16 cellular contexts compared by ENCODE assay signal in genomic region chr4:16245241-16245640, GRCh38.
"Had no signal": no experiment of that assay in that cellular context is flagged by ENCODE, and none has a peak within 500 bp of the region (broad histone marks: within the 10 kb centered on the region; RNA-seq: fewer than 3 reads in every experiment).

No MANE protein-coding gene starts in this region.

- H3K27me3 ChIP-seq: esophagus muscularis mucosa, foreskin keratinocyte, heart right ventricle, left lung had no signal

- H3K4me1 ChIP-seq: esophagus muscularis mucosa, foreskin keratinocyte, left lung, lower lobe of right lung had no signal

- ATAC-seq: effector memory CD8-positive, alpha-beta T cell; foreskin keratinocyte; heart right ventricle; left cardiac atrium; left lung; left ventricle myocardium superior; lower lobe of right lung; naive thymus-derived CD4-positive, alpha-beta T cell had no signal

- H3K9me3 ChIP-seq: esophagus muscularis mucosa, heart right ventricle, left lung, lower lobe of right lung had no signal

- H3K27ac ChIP-seq: coronary artery, esophagus muscularis mucosa, foreskin keratinocyte, heart right ventricle, left lung, lower lobe of right lung had no signal

- H3K27me3 Mint-ChIP-seq: effector memory CD8-positive, alpha-beta T cell; naive thymus-derived CD4-positive, alpha-beta T cell had no signal

- H3K27ac Mint-ChIP-seq: effector memory CD8-positive, alpha-beta T cell had no signal

- H3K4me3 ChIP-seq: coronary artery, esophagus muscularis mucosa, heart right ventricle, left lung, lower lobe of right lung had no signal

- H3K36me3 ChIP-seq: left lung, lower lobe of right lung had no signal

- H3K4me3 Mint-ChIP-seq: effector memory CD8-positive, alpha-beta T cell; naive thymus-derived CD4-positive, alpha-beta T cell had no signal

- DNase-seq: effector CD8-positive, alpha-beta T cell; effector memory CD8-positive, alpha-beta T cell; foreskin keratinocyte; glutamatergic neuron; head of caudate nucleus; heart right ventricle; hippocampal formation; left cardiac atrium; left lung; left ventricle myocardium superior; lower lobe of right lung; mesenchymal stem cell; midbrain; naive thymus-derived CD4-positive, alpha-beta T cell had no signal

- H3K9me3 Mint-ChIP-seq: effector memory CD8-positive, alpha-beta T cell; naive thymus-derived CD4-positive, alpha-beta T cell had no signal
